ENCODE assay signal across 27 cellular contexts in the genomic region with DNA sequence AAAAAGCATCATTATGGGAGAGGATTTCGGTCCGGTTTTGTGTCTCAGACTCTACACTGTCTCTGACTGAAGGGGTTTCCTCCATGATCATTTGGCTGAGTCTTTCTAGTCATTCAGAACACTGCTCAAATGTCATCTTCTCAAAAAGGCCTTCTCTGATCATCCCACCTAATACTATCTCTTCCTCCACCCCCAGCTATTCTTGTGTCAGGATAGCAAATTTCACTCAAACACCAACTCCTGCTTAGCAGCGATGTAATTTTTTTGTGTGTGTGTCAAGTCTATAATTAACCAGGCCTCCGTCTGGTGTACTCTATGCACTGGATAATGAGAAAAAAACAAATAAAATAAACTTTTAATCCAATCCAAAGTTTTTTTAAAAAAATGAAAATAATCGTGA.
"Had no signal": no experiment of that assay in that cellular context is flagged by ENCODE, and none has a peak within 500 bp of the region (broad histone marks: within the 10 kb centered on the region; RNA-seq: fewer than 3 reads in every experiment).

No MANE protein-coding gene starts in this region.

- FAIRE-seq: pancreas, small intestine had no signal

- H3K27me3 ChIP-seq: neutrophil, pancreas, right lobe of liver, sigmoid colon, suprapubic skin, testis, tibial artery, transverse colon, upper lobe of right lung, uterus had no signal

- H3K27me3 Mint-ChIP-seq: naive thymus-derived CD8-positive, alpha-beta T cell; natural killer cell treated with Interleukin-12 subunit alpha and Interleukin-12 subunit beta and Interleukin-15 and Interleukin-18, amount 100 ng/mL, for 72 hours; stimulated activated naive CD8-positive, alpha-beta T cell treated with anti-CD3 and anti-CD28 coated beads, Interleukin-15, amount 100 ng/mL, for 72 hours had no signal

- H3K4me1 ChIP-seq: pancreas, prostate gland, right lobe of liver, sigmoid colon, suprapubic skin, testis, tibial artery, transverse colon, upper lobe of right lung, uterus had no signal

- H3K9me3 ChIP-seq: neutrophil, pancreas, prostate gland, right lobe of liver, sigmoid colon, suprapubic skin, testis, tibial artery, transverse colon, upper lobe of right lung, uterus had no signal

- H3K4me3 Mint-ChIP-seq: naive thymus-derived CD8-positive, alpha-beta T cell; natural killer cell treated with Interleukin-12 subunit alpha and Interleukin-12 subunit beta and Interleukin-15 and Interleukin-18, amount 100 ng/mL, for 72 hours; nephron progenitor cell; neural crest cell; stimulated activated effector memory CD8-positive, alpha-beta T cell treated with anti-CD3 and anti-CD28 coated beads, Interleukin-12 subunit alpha, Interleukin-12 subunit beta, amount 100 ng/mL, for 72 hours; stimulated activated naive CD8-positive, alpha-beta T cell treated with anti-CD3 and anti-CD28 coated beads, Interleukin-15, amount 100 ng/mL, for 72 hours; type B pancreatic cell had no signal

- H3K27ac ChIP-seq: neutrophil, pancreas, prostate gland, right lobe of liver, sigmoid colon, suprapubic skin, testis, tibial artery, transverse colon, upper lobe of right lung, uterus had no signal

- H3K27ac Mint-ChIP-seq: naive thymus-derived CD8-positive, alpha-beta T cell; natural killer cell treated with Interleukin-12 subunit alpha and Interleukin-12 subunit beta and Interleukin-15 and Interleukin-18, amount 100 ng/mL, for 72 hours; stimulated activated effector memory CD8-positive, alpha-beta T cell treated with anti-CD3 and anti-CD28 coated beads, Interleukin-12 subunit alpha, Interleukin-12 subunit beta, amount 100 ng/mL, for 72 hours; type B pancreatic cell had no signal

- H3K9me3 Mint-ChIP-seq: nephron progenitor cell, neural crest cell, type B pancreatic cell had no signal

- ATAC-seq: naive thymus-derived CD8-positive, alpha-beta T cell; natural killer cell treated with Interleukin-12 subunit alpha and Interleukin-12 subunit beta and Interleukin-15 and Interleukin-18, amount 100 ng/mL, for 72 hours; pancreas; right cardiac atrium; right lobe of liver; stimulated activated naive CD8-positive, alpha-beta T cell treated with anti-CD3 and anti-CD28 coated beads, Interleukin-15, amount 100 ng/mL, for 72 hours; stimulated activated naive CD8-positive, alpha-beta T cell treated with anti-CD3 and anti-CD28 coated beads, Interleukin-15, Interleukin-2, amounts not matched to agents 100 U/mL and 50 U/mL, for 24 hours; upper lobe of right lung had no signal

- H3K4me1 Mint-ChIP-seq: naive thymus-derived CD8-positive, alpha-beta T cell; nephron progenitor cell; neural crest cell; stimulated activated effector memory CD8-positive, alpha-beta T cell treated with anti-CD3 and anti-CD28 coated beads, Interleukin-12 subunit alpha, Interleukin-12 subunit beta, amount 100 ng/mL, for 72 hours; stimulated activated naive CD8-positive, alpha-beta T cell treated with anti-CD3 and anti-CD28 coated beads, Interleukin-15, amount 100 ng/mL, for 72 hours had no signal

- DNase-seq: naive thymus-derived CD8-positive, alpha-beta T cell; nephron progenitor cell; pancreas; right cardiac atrium; right lobe of liver; sigmoid colon; small intestine; stimulated activated CD4-positive, alpha-beta T cell treated with anti-CD3 and anti-CD28 coated beads, Interleukin-15, amount 100 ng/mL, for 24 hours; stimulated activated CD4-positive, alpha-beta T cell treated with anti-CD3 and anti-CD28 coated beads, Interleukin-2, amount 100 ng/mL, for 24 hours; stimulated activated CD4-positive, alpha-beta T cell treated with anti-CD3 and anti-CD28 coated beads, Interleukin-2, amount 100 ng/mL, for 48 hours; stimulated activated CD4-positive, alpha-beta T cell treated with anti-CD3 and anti-CD28 coated beads, Interleukin-4, amount 100 ng/mL, for 24 hours; stimulated activated naive CD4-positive, alpha-beta T cell; stimulated activated naive CD8-positive, alpha-beta T cell treated with anti-CD3 and anti-CD28 coated beads, Interleukin-15, amount 100 ng/mL, for 72 hours; stimulated activated naive CD8-positive, alpha-beta T cell treated with anti-CD3 and anti-CD28 coated beads, Interleukin-15, Interleukin-2, amounts not matched to agents 100 U/mL and 50 U/mL, for 24 hours; substantia nigra; testis; tibial artery; transverse colon; upper lobe of right lung; uterus had no signal

- H3K36me3 Mint-ChIP-seq: naive thymus-derived CD8-positive, alpha-beta T cell; natural killer cell treated with Interleukin-12 subunit alpha and Interleukin-12 subunit beta and Interleukin-15 and Interleukin-18, amount 100 ng/mL, for 72 hours; stimulated activated effector memory CD8-positive, alpha-beta T cell treated with anti-CD3 and anti-CD28 coated beads, Interleukin-12 subunit alpha, Interleukin-12 subunit beta, amount 100 ng/mL, for 72 hours; type B pancreatic cell had no signal

- H3K36me3 ChIP-seq: neutrophil, pancreas, prostate gland, right lobe of liver, sigmoid colon, suprapubic skin, tibial artery, transverse colon, upper lobe of right lung, uterus had no signal

- H3K4me3 ChIP-seq: pancreas, prostate gland, right lobe of liver, sigmoid colon, suprapubic skin, testis, tibial artery, transverse colon, upper lobe of right lung, uterus had no signal
